Comparison of ENCODE assay signal across 11 cellular contexts in the genomic region with DNA sequence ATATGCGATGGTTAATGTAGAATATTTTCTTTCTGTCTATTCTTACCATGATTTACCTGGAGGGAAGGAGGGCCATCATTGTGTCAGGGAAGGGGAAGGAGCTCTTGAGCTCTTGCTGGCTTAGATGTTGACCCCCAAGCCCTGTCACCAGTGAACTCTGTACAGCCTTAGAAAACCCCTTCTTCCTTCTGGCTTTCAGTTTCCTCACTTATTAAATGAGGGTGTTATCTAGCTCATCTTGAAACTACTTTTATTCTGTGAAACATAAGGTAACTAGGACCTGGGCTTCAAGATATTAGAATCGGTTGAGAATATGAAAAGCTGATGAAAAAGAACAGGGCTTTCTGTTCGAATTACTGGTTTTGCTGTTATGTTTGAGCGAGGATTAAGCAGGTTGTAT. TPM values are rescaled to one million over a fixed set of nuclear protein-coding genes. Genes with fewer than 3 reads are reported as not detected.
DNase-seq lines count a peak whose midpoint lies in the region; ATAC-seq and TF ChIP-seq lines count a peak whose summit lies in the region.
"Had no signal": no experiment of that assay in that cellular context is flagged by ENCODE, and none has a peak within 500 bp of the region (broad histone marks: within the 10 kb centered on the region; RNA-seq: fewer than 3 reads in every experiment).

No MANE protein-coding gene starts in this region.

- H3K36me3 ChIP-seq in tibial artery, result peaks cover 14 to 21% (median 19%) of the 10 kb centered on the region in 3 donors

- DNase-seq in activated naive CD8-positive, alpha-beta T cell treated with anti-CD3 and anti-CD28 coated beads, Interleukin-2, amount 50 U/mL, for 24 hours, result no peak
- no peak for DNase-seq in activated naive CD8-positive, alpha-beta T cell treated with anti-CD3 and anti-CD28 coated beads for 36 hours
- DNase-seq in tibial artery (no peak), NCI-H774 (lab: John Stamatoyannopoulos, UW) (no peak), NCI-H1105 treated with DMSO at 0.1 percent for 48 hours (lab: John Stamatoyannopoulos, UW) (no peak)

- no peaks in the 10 kb centered on the region for H3K27me3 ChIP-seq in tibial artery

- H3K9me3 Mint-ChIP-seq in activated naive CD8-positive, alpha-beta T cell treated with anti-CD3 and anti-CD28 coated beads, Interleukin-2, amount 50 U/mL, for 24 hours, result peaks cover 5% of the 10 kb centered on the region
- no peaks in the 10 kb centered on the region for H3K9me3 Mint-ChIP-seq in activated naive CD8-positive, alpha-beta T cell treated with anti-CD3 and anti-CD28 coated beads for 36 hours

- no peaks in the 10 kb centered on the region for H3K27me3 Mint-ChIP-seq in activated naive CD8-positive, alpha-beta T cell treated with anti-CD3 and anti-CD28 coated beads, Interleukin-2, amount 50 U/mL, for 24 hours
- H3K27me3 Mint-ChIP-seq in activated naive CD8-positive, alpha-beta T cell treated with anti-CD3 and anti-CD28 coated beads for 36 hours, result no peaks in the 10 kb centered on the region

- H3K4me1 Mint-ChIP-seq in activated naive CD8-positive, alpha-beta T cell treated with anti-CD3 and anti-CD28 coated beads, Interleukin-2, amount 50 U/mL, for 24 hours, result peaks cover 16% of the 10 kb centered on the region
- no peaks in the 10 kb centered on the region for H3K4me1 Mint-ChIP-seq in activated naive CD8-positive, alpha-beta T cell treated with anti-CD3 and anti-CD28 coated beads for 36 hours

- no peak overlapping the region for H3K4me3 ChIP-seq in tibial artery
- H3K4me3 ChIP-seq: A549 had no signal

- no peaks in the 10 kb centered on the region for H3K9me3 ChIP-seq in tibial artery
- H3K9me3 ChIP-seq: A549 had no signal

- no peak for TF ChIP-seq CTCF in tibial artery (IDR thresholded peaks at IDR 0.05)

- peaks cover 7% of the 10 kb centered on the region for H3K36me3 Mint-ChIP-seq in activated naive CD8-positive, alpha-beta T cell treated with anti-CD3 and anti-CD28 coated beads, Interleukin-2, amount 50 U/mL, for 24 hours (ENCODE audit: low read depth)
- H3K36me3 Mint-ChIP-seq in activated naive CD8-positive, alpha-beta T cell treated with anti-CD3 and anti-CD28 coated beads for 36 hours, result no peaks in the 10 kb centered on the region

- peak overlapping the region; percentile 31 to 43 for H3K27ac ChIP-seq in tibial artery
- H3K27ac ChIP-seq: A549, KMS-11, parathyroid adenoma had no signal

- H3K27ac Mint-ChIP-seq in activated naive CD8-positive, alpha-beta T cell treated with anti-CD3 and anti-CD28 coated beads, Interleukin-2, amount 50 U/mL, for 24 hours, result peak overlapping the region; percentile 53
- no peak overlapping the region for H3K27ac Mint-ChIP-seq in activated naive CD8-positive, alpha-beta T cell treated with anti-CD3 and anti-CD28 coated beads for 36 hours

- peaks cover 0 to 97% (median 37%) of the 10 kb centered on the region in 4 donors for H3K4me1 ChIP-seq in tibial artery

- H3K4me3 Mint-ChIP-seq in activated naive CD8-positive, alpha-beta T cell treated with anti-CD3 and anti-CD28 coated beads, Interleukin-2, amount 50 U/mL, for 24 hours, result no peak overlapping the region
- no peak overlapping the region for H3K4me3 Mint-ChIP-seq in activated naive CD8-positive, alpha-beta T cell treated with anti-CD3 and anti-CD28 coated beads for 36 hours

- no peak for ATAC-seq in activated naive CD8-positive, alpha-beta T cell treated with anti-CD3 and anti-CD28 coated beads, Interleukin-2, amount 50 U/mL, for 24 hours
- ATAC-seq in HG02571 (IDR thresholded peaks at IDR 0.05; ENCODE audit: unreplicated experiment), result peak; percentile 62
- peak; percentile 80 for ATAC-seq in HG03442 (IDR thresholded peaks at IDR 0.05; ENCODE audit: unreplicated experiment)
- ATAC-seq in SK-N-SH treated with all-trans-retinoic acid at 6 μM for 48 hours, result no peak
- ATAC-seq: A549 had no signal

- intact Hi-C loops in tibial artery (cut with DNase I; ENCODE audit: low total_unique reads), result no loop called here

TF ChIP-seq in SK-N-SH treated with all-trans-retinoic acid at 6 μM for 48 hours, 23 proteins besides CTCF, POLR2A, EP300 and RAD21 (continues in another document):
- TF ChIP-seq RARB (CRISPR knock-in tag; IDR thresholded peaks at IDR 0.05) (no peak), ARNTL (CRISPR knock-in tag; IDR thresholded peaks at IDR 0.05; ENCODE audit: borderline replicate concordance, low read depth) (no peak), ESRRG (CRISPR knock-in tag; IDR thresholded peaks at IDR 0.05) (no peak), ZFP3 (CRISPR knock-in tag; IDR thresholded peaks at IDR 0.05) (no peak), ZNF565 (CRISPR knock-in tag; conservative IDR thresholded peaks at IDR 0.05; ENCODE audit: low read depth) (no peak), ZFP30 (CRISPR knock-in tag; IDR thresholded peaks at IDR 0.05) (no peak), SNAI2 (CRISPR knock-in tag; IDR thresholded peaks at IDR 0.05) (no peak), ZNF70 (CRISPR knock-in tag; IDR thresholded peaks at IDR 0.05) (no peak), PPARA (CRISPR knock-in tag; IDR thresholded peaks at IDR 0.05; ENCODE audit: borderline replicate concordance) (no peak), ZNF8 (CRISPR knock-in tag; IDR thresholded peaks at IDR 0.05) (no peak), ZC3H10 (CRISPR knock-in tag; IDR thresholded peaks at IDR 0.05) (no peak), ISL1 (CRISPR knock-in tag; IDR thresholded peaks at IDR 0.05) (no peak)
- TF ChIP-seq, protein P1, sequence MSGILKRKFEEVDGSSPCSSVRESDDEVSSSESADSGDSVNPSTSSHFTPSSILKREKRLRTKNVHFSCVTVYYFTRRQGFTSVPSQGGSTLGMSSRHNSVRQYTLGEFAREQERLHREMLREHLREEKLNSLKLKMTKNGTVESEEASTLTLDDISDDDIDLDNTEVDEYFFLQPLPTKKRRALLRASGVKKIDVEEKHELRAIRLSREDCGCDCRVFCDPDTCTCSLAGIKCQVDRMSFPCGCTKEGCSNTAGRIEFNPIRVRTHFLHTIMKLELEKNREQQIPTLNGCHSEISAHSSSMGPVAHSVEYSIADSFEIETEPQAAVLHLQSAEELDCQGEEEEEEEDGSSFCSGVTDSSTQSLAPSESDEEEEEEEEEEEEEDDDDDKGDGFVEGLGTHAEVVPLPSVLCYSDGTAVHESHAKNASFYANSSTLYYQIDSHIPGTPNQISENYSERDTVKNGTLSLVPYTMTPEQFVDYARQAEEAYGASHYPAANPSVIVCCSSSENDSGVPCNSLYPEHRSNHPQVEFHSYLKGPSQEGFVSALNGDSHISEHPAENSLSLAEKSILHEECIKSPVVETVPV (CRISPR knock-in tag; IDR thresholded peaks at IDR 0.05), result no peak
- TF ChIP-seq, protein P2, sequence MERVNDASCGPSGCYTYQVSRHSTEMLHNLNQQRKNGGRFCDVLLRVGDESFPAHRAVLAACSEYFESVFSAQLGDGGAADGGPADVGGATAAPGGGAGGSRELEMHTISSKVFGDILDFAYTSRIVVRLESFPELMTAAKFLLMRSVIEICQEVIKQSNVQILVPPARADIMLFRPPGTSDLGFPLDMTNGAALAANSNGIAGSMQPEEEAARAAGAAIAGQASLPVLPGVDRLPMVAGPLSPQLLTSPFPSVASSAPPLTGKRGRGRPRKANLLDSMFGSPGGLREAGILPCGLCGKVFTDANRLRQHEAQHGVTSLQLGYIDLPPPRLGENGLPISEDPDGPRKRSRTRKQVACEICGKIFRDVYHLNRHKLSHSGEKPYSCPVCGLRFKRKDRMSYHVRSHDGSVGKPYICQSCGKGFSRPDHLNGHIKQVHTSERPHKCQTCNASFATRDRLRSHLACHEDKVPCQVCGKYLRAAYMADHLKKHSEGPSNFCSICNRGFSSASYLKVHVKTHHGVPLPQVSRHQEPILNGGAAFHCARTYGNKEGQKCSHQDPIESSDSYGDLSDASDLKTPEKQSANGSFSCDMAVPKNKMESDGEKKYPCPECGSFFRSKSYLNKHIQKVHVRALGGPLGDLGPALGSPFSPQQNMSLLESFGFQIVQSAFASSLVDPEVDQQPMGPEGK (CRISPR knock-in tag; IDR thresholded peaks at IDR 0.05; ENCODE audit: borderline replicate concordance), result no peak
- TF ChIP-seq, protein P3, sequence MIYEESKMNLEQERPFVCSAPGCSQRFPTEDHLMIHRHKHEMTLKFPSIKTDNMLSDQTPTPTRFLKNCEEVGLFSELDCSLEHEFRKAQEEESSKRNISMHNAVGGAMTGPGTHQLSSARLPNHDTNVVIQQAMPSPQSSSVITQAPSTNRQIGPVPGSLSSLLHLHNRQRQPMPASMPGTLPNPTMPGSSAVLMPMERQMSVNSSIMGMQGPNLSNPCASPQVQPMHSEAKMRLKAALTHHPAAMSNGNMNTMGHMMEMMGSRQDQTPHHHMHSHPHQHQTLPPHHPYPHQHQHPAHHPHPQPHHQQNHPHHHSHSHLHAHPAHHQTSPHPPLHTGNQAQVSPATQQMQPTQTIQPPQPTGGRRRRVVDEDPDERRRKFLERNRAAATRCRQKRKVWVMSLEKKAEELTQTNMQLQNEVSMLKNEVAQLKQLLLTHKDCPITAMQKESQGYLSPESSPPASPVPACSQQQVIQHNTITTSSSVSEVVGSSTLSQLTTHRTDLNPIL (CRISPR knock-in tag; IDR thresholded peaks at IDR 0.05; ENCODE audit: low read depth), result no peak
- TF ChIP-seq, protein P4, sequence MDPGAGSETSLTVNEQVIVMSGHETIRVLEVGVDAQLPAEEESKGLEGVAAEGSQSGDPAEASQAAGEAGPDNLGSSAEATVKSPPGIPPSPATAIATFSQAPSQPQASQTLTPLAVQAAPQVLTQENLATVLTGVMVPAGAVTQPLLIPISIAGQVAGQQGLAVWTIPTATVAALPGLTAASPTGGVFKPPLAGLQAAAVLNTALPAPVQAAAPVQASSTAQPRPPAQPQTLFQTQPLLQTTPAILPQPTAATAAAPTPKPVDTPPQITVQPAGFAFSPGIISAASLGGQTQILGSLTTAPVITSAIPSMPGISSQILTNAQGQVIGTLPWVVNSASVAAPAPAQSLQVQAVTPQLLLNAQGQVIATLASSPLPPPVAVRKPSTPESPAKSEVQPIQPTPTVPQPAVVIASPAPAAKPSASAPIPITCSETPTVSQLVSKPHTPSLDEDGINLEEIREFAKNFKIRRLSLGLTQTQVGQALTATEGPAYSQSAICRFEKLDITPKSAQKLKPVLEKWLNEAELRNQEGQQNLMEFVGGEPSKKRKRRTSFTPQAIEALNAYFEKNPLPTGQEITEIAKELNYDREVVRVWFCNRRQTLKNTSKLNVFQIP (CRISPR knock-in tag; IDR thresholded peaks at IDR 0.05; ENCODE audit: borderline replicate concordance, low read depth), result no peak

RNA-seq across cellular contexts. Expression of a gene that starts 25.1 kb away (rescaled TPM):
- total RNA-seq in activated naive CD8-positive, alpha-beta T cell treated with anti-CD3 and anti-CD28 coated beads for 36 hours, result not detected

RNA-seq across cellular contexts. Expression of a gene that starts 26.2 kb away (rescaled TPM):
- total RNA-seq in activated naive CD8-positive, alpha-beta T cell treated with anti-CD3 and anti-CD28 coated beads for 36 hours, result 1 to 10 TPM; 4.7 to 4.9 TPM

Comparison
In these comparisons a context has a peak if more than half of its experiments do, and no peak if none do; other contexts are left out.
1. ATAC-seq: peak in HG02571 (single experiment) and HG03442 (single experiment); none in activated naive CD8-positive, alpha-beta T cell treated with anti-CD3 and anti-CD28 coated beads, Interleukin-2, amount 50 U/mL, for 24 hours (single experiment) and SK-N-SH treated with all-trans-retinoic acid at 6 μM for 48 hours (single experiment).